Comparison of ENCODE assay signal across 1 cellular context in the genomic region with DNA sequence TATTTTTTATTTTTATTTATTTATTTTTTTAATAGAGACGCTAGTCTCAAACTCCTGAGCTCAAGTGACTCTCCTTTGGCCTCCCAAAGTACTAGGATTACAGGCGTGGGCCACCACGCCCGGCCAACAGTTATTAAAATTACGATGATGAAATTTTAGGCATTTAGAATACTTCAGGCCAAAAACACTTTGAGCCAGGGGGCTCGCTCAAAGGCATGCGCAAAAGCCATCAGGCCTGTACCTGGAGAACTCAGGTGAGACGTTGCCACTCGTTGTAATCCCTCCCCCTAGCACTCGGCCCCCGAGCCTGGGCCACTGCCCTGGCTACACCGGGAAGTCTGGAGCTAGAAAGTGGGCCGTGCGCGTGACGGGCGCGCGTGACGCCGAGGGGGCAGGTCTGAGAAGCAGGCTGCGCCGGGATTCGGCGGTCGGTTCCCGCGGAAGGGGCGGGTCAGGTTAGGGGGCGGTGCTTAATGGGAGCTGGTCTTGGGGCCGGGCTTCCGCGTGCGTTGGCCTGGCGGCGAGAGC.
A peak's percentile ranks its signal among the peaks of the same experiment; 100 is the strongest.
TF ChIP-seq lines count a peak whose summit lies in the region.

No MANE protein-coding gene starts in this region.

TF ChIP-seq in K562, 482 proteins besides CTCF, POLR2A, EP300 and RAD21 (continued from another document and continues in another):
- TF ChIP-seq ETS1 (conservative IDR thresholded peaks at IDR 0.05; ENCODE audit: control insufficient read depth, low read depth, low read length) (no peak; the same call in 1 of the 2 replicates), BCOR (IDR thresholded peaks at IDR 0.05) (no peak; the same call in 1 of the 2 replicates), PRPF4 (IDR thresholded peaks at IDR 0.05; ENCODE audit: insufficient read depth, low read depth, low read length, poor library complexity, severe bottlenecking) (no peak), KHSRP (IDR thresholded peaks at IDR 0.05) (no peak), NFIC (IDR thresholded peaks at IDR 0.05) (peak; percentile 32), ZNF263 (CRISPR knock-in tag; IDR thresholded peaks at IDR 0.05; ENCODE audit: borderline replicate concordance) (no peak), ZNF561 (CRISPR knock-in tag; conservative IDR thresholded peaks at IDR 0.05) (no peak), CREB3L1 (IDR thresholded peaks at IDR 0.05; ENCODE audit: borderline replicate concordance, low read depth) (no peak; the same call in 1 of the 2 replicates), ZNF24 (IDR thresholded peaks at IDR 0.05) (no peak), ESRRB (CRISPR knock-in tag; IDR thresholded peaks at IDR 0.05; ENCODE audit: borderline replicate concordance) (no peak), ZFP1 (CRISPR knock-in tag; IDR thresholded peaks at IDR 0.05) (no peak), CREB1 (IDR thresholded peaks at IDR 0.05) (peak; percentile 75), CREB1 (CRISPR knock-in tag; IDR thresholded peaks at IDR 0.05) (peak; percentile 80), CBX3 (IDR thresholded peaks at IDR 0.05; ENCODE audit: borderline replicate concordance in 1 of 2, low read length in 2 of 2) (peak in 1 of 2 experiments; percentile 35; a peak in 1 of 3 replicates), ZNF197 (CRISPR knock-in tag; IDR thresholded peaks at IDR 0.05; ENCODE audit: low read depth) (0 out of 2 replicates have a peak, but pooled peaks have one; percentile 42), CBFA2T2 (conservative IDR thresholded peaks at IDR 0.05) (no peak), YY1 (IDR thresholded peaks at IDR 0.05; ENCODE audit: borderline replicate concordance in 1 of 3, control insufficient read depth in 1 of 3, extremely low read depth in 1 of 3, insufficient read depth in 3 of 3, insufficient read length in 1 of 3, insufficient replicate concordance in 2 of 3, low read depth in 1 of 3, low read length in 2 of 3) (peak in 1 of 3 experiments; percentile 45), RBM34 (IDR thresholded peaks at IDR 0.05; ENCODE audit: borderline replicate concordance, insufficient read depth, low read length) (no peak), CBX8 (IDR thresholded peaks at IDR 0.05; ENCODE audit: borderline replicate concordance, extremely low read depth, low read depth, low read length, poor library complexity, severe bottlenecking) (no peak), POLR2G (IDR thresholded peaks at IDR 0.05; ENCODE audit: low read depth, low read length) (peak; percentile 93), NFYB (IDR thresholded peaks at IDR 0.05; ENCODE audit: extremely low read depth, insufficient read length) (no peak), POLR2B (IDR thresholded peaks at IDR 0.05; ENCODE audit: low read depth, partially characterized antibody) (peak; percentile 91), PRDM10 (IDR thresholded peaks at IDR 0.05; ENCODE audit: partially characterized antibody) (no peak), ELK3 (CRISPR knock-in tag; IDR thresholded peaks at IDR 0.05) (no peak), JUN (IDR thresholded peaks at IDR 0.05; ENCODE audit: borderline replicate concordance, low read depth, low read length) (0 out of 2 replicates have a peak, but pooled peaks have one; percentile 18), JUN (CRISPR knock-in tag; IDR thresholded peaks at IDR 0.05; ENCODE audit: borderline replicate concordance) (no peak), HNRNPLL (IDR thresholded peaks at IDR 0.05; ENCODE audit: low read depth, low read length, poor library complexity, severe bottlenecking) (no peak), TRIM28 (IDR thresholded peaks at IDR 0.05) (no peak), ZNF239 (CRISPR knock-in tag; IDR thresholded peaks at IDR 0.05) (no peak), ZBTB7A (IDR thresholded peaks at IDR 0.05; ENCODE audit: borderline replicate concordance, control insufficient read depth, low read depth, low read length) (no peak), CTCFL (IDR thresholded peaks at IDR 0.05; ENCODE audit: borderline replicate concordance, insufficient read depth, low read depth, low read length, poor library complexity, severe bottlenecking) (no peak), ZNF253 (CRISPR knock-in tag; conservative IDR thresholded peaks at IDR 0.05) (no peak), ETV6 (IDR thresholded peaks at IDR 0.05; ENCODE audit: borderline replicate concordance in 1 of 2, low read depth in 2 of 2, low read length in 1 of 2) (no peak), ETV6 (CRISPR knock-in tag; IDR thresholded peaks at IDR 0.05; ENCODE audit: borderline replicate concordance) (no peak), RNF2 (IDR thresholded peaks at IDR 0.05) (peak; percentile 53; the same call in 1 of the 2 replicates), TCF3 (CRISPR knock-in tag; IDR thresholded peaks at IDR 0.05) (no peak), FOXM1 (IDR thresholded peaks at IDR 0.05; ENCODE audit: low read depth) (no peak), FOXM1 (CRISPR knock-in tag; IDR thresholded peaks at IDR 0.05; ENCODE audit: low read depth) (no peak), SIN3B (IDR thresholded peaks at IDR 0.05; ENCODE audit: low read depth) (no peak), SIRT6 (IDR thresholded peaks at IDR 0.05; ENCODE audit: low read depth, low read length) (no peak), POLR2H (tag; IDR thresholded peaks at IDR 0.05; ENCODE audit: low read depth) (peak; percentile 95), RFX7 (CRISPR knock-in tag; IDR thresholded peaks at IDR 0.05) (no peak), HLTF (IDR thresholded peaks at IDR 0.05) (no peak), ZFP30 (CRISPR knock-in tag; IDR thresholded peaks at IDR 0.05; ENCODE audit: borderline replicate concordance) (no peak)
- TF ChIP-seq, protein P1, sequence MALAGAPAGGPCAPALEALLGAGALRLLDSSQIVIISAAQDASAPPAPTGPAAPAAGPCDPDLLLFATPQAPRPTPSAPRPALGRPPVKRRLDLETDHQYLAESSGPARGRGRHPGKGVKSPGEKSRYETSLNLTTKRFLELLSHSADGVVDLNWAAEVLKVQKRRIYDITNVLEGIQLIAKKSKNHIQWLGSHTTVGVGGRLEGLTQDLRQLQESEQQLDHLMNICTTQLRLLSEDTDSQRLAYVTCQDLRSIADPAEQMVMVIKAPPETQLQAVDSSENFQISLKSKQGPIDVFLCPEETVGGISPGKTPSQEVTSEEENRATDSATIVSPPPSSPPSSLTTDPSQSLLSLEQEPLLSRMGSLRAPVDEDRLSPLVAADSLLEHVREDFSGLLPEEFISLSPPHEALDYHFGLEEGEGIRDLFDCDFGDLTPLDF (CRISPR knock-in tag; IDR thresholded peaks at IDR 0.05) = no peak
- TF ChIP-seq, protein P2, sequence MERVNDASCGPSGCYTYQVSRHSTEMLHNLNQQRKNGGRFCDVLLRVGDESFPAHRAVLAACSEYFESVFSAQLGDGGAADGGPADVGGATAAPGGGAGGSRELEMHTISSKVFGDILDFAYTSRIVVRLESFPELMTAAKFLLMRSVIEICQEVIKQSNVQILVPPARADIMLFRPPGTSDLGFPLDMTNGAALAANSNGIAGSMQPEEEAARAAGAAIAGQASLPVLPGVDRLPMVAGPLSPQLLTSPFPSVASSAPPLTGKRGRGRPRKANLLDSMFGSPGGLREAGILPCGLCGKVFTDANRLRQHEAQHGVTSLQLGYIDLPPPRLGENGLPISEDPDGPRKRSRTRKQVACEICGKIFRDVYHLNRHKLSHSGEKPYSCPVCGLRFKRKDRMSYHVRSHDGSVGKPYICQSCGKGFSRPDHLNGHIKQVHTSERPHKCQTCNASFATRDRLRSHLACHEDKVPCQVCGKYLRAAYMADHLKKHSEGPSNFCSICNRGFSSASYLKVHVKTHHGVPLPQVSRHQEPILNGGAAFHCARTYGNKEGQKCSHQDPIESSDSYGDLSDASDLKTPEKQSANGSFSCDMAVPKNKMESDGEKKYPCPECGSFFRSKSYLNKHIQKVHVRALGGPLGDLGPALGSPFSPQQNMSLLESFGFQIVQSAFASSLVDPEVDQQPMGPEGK (CRISPR knock-in tag; IDR thresholded peaks at IDR 0.05; ENCODE audit: borderline replicate concordance) = no peak
- TF ChIP-seq, protein P3, sequence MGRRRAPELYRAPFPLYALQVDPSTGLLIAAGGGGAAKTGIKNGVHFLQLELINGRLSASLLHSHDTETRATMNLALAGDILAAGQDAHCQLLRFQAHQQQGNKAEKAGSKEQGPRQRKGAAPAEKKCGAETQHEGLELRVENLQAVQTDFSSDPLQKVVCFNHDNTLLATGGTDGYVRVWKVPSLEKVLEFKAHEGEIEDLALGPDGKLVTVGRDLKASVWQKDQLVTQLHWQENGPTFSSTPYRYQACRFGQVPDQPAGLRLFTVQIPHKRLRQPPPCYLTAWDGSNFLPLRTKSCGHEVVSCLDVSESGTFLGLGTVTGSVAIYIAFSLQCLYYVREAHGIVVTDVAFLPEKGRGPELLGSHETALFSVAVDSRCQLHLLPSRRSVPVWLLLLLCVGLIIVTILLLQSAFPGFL (CRISPR knock-in tag; IDR thresholded peaks at IDR 0.05) = no peak
- TF ChIP-seq, protein P4, sequence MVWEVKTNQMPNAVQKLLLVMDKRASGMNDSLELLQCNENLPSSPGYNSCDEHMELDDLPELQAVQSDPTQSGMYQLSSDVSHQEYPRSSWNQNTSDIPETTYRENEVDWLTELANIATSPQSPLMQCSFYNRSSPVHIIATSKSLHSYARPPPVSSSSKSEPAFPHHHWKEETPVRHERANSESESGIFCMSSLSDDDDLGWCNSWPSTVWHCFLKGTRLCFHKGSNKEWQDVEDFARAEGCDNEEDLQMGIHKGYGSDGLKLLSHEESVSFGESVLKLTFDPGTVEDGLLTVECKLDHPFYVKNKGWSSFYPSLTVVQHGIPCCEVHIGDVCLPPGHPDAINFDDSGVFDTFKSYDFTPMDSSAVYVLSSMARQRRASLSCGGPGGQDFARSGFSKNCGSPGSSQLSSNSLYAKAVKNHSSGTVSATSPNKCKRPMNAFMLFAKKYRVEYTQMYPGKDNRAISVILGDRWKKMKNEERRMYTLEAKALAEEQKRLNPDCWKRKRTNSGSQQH (CRISPR knock-in tag; IDR thresholded peaks at IDR 0.05) = no peak
